11 cellular contexts compared by ENCODE assay signal in the genomic region with DNA sequence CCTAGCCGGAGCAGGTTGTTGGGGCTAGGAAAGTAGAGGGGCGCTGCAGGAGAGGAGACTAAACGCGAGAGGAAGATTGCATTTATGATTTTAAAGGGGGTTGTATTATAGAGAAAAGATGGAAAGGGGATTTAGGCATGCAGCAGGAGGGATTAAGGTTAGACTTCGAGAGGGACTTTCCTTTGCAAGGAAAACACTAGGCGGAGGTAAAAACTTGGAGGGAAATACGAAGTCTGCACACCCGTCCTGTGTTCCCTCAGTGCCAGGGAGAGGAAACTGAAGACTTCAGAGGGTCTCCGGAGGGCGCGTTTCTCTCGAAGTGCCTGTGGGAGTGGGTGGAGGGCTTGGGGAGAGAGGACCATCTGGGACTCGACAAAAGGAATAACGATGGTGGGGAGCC. TPM values are rescaled to one million over a fixed set of nuclear protein-coding genes. Genes with fewer than 3 reads are reported as not detected.
DNase-seq lines count a peak whose midpoint lies in the region; ATAC-seq and TF ChIP-seq lines count a peak whose summit lies in the region.
"Had no signal": no experiment of that assay in that cellular context is flagged by ENCODE, and none has a peak within 500 bp of the region (broad histone marks: within the 10 kb centered on the region; RNA-seq: fewer than 3 reads in every experiment).

No MANE protein-coding gene starts in this region.

- H3K18ac ChIP-seq in mesenchymal stem cell (ENCODE audit: low read depth in 1 of 2, low read length in 2 of 2), result no peak overlapping the region

- no peak overlapping the region for H3K14ac ChIP-seq in mesenchymal stem cell (ENCODE audit: low read length in 2 of 2)

- ATAC-seq in HG02610 (IDR thresholded peaks at IDR 0.05; ENCODE audit: unreplicated experiment), result no peak
- no peak for ATAC-seq in GM19395 (IDR thresholded peaks at IDR 0.05; ENCODE audit: unreplicated experiment)

- no peak for DNase-seq in activated CD4-positive, alpha-beta T cell treated with anti-CD3 and anti-CD28 coated beads, Interleukin-2, amount 10 ng/mL, durations not matched to agents 7 days and 5 days
- DNase-seq in activated CD4-positive, alpha-beta T cell treated with anti-CD3 and anti-CD28 coated beads for 48 hours, result no peak
- DNase-seq in ascending aorta (ENCODE audit: low spot score in 2 of 2), result no peak
- no peak for DNase-seq in mesenchymal stem cell
- no peak for DNase-seq in ureter (ENCODE audit: low spot score)
- DNase-seq: PC-9 had no signal

- no peak overlapping the region for H4K91ac ChIP-seq in mesenchymal stem cell (ENCODE audit: low read length)

- 27% methylated on average over 14 of the region's 14 CpGs for WGBS in mesenchymal stem cell

- H3K27ac ChIP-seq in ascending aorta, result peak overlapping the region in 1 of 2 donors; percentile 9
- H3K27ac ChIP-seq in mesenchymal stem cell (ENCODE audit: low read length, poor library complexity, severe bottlenecking), result no peak overlapping the region
- peak overlapping the region; percentile 82 for H3K27ac ChIP-seq in stomach smooth muscle (ENCODE audit: low read length)
- H3K27ac ChIP-seq: PC-9 had no signal

- peaks cover 7% of the 10 kb centered on the region for H3K4me1 Mint-ChIP-seq in activated CD4-positive, alpha-beta T cell treated with anti-CD3 and anti-CD28 coated beads, Interleukin-2, amount 10 ng/mL, durations not matched to agents 7 days and 5 days

- POLR2A ChIA-PET in activated CD4-positive, alpha-beta T cell treated with anti-CD3 and anti-CD28 coated beads, Interleukin-2, amount 10 ng/mL, durations not matched to agents 7 days and 5 days (lab: Charles Lee), result no interaction called here

- H3K23ac ChIP-seq in mesenchymal stem cell (ENCODE audit: low read length in 2 of 2), result no peak overlapping the region

- H4K8ac ChIP-seq in mesenchymal stem cell (ENCODE audit: low read length), result no peak overlapping the region

- H3K36me3 Mint-ChIP-seq in activated CD4-positive, alpha-beta T cell treated with anti-CD3 and anti-CD28 coated beads, Interleukin-2, amount 10 ng/mL, durations not matched to agents 7 days and 5 days (ENCODE audit: low read depth), result no peaks in the 10 kb centered on the region

- H3K4me3 Mint-ChIP-seq in activated CD4-positive, alpha-beta T cell treated with anti-CD3 and anti-CD28 coated beads, Interleukin-2, amount 10 ng/mL, durations not matched to agents 7 days and 5 days, result peak overlapping the region; percentile 3

- H2BK5ac ChIP-seq in mesenchymal stem cell (ENCODE audit: low read depth, low read length, poor library complexity, severe bottlenecking), result no peak overlapping the region

- H2AK5ac ChIP-seq in mesenchymal stem cell (ENCODE audit: low read length, severe bottlenecking), result no peak overlapping the region

- H3K4me1 ChIP-seq in ascending aorta, result peaks cover 4 to 10% of the 10 kb centered on the region in 2 donors
- H3K4me1 ChIP-seq in mesenchymal stem cell (ENCODE audit: control insufficient read depth, insufficient read depth, low read depth, low read length), result peaks cover 35% of the 10 kb centered on the region
- peaks cover 65% of the 10 kb centered on the region for H3K4me1 ChIP-seq in stomach smooth muscle (ENCODE audit: control insufficient read depth, insufficient read depth, low read length)

- H3K4ac ChIP-seq in mesenchymal stem cell (ENCODE audit: low read depth in 1 of 2, low read length in 2 of 2), result no peak overlapping the region

- H2AFZ ChIP-seq in mesenchymal stem cell (ENCODE audit: low read depth, low read length), result no peak overlapping the region
- H2AFZ ChIP-seq: PC-9 had no signal

- no peak overlapping the region for H2BK15ac ChIP-seq in mesenchymal stem cell (ENCODE audit: low read depth, poor library complexity, severe bottlenecking)

- H3K27me3 Mint-ChIP-seq in activated CD4-positive, alpha-beta T cell treated with anti-CD3 and anti-CD28 coated beads, Interleukin-2, amount 10 ng/mL, durations not matched to agents 7 days and 5 days, result peaks cover 67% of the 10 kb centered on the region

- H3K27me3 ChIP-seq in ascending aorta (no peaks in the 10 kb centered on the region), mesenchymal stem cell (ENCODE audit: control insufficient read depth in 1 of 2, insufficient read depth in 1 of 2, low read length in 2 of 2) (peaks cover 51 to 57% of the 10 kb centered on the region in 2 experiments), stomach smooth muscle (ENCODE audit: control insufficient read depth in 1 of 2, insufficient read depth in 2 of 2, low read length in 2 of 2) (no peaks in the 10 kb centered on the region)

- H3K9me3 ChIP-seq in ascending aorta, result no peaks in the 10 kb centered on the region
- no peaks in the 10 kb centered on the region for H3K9me3 ChIP-seq in mesenchymal stem cell (ENCODE audit: control insufficient read depth, low read length)
- H3K9me3 ChIP-seq in stomach smooth muscle (ENCODE audit: control insufficient read depth in 2 of 2, low read length in 2 of 2), result no peaks in the 10 kb centered on the region

- H3K9me3 Mint-ChIP-seq in activated CD4-positive, alpha-beta T cell treated with anti-CD3 and anti-CD28 coated beads, Interleukin-2, amount 10 ng/mL, durations not matched to agents 7 days and 5 days, result no peaks in the 10 kb centered on the region

- CTCF ChIA-PET in activated CD4-positive, alpha-beta T cell treated with anti-CD3 and anti-CD28 coated beads, Interleukin-2, amount 10 ng/mL, durations not matched to agents 7 days and 5 days (lab: Charles Lee), result no interaction called here

- H2BK120ac ChIP-seq in mesenchymal stem cell (ENCODE audit: low read depth, low read length), result no peak overlapping the region

- H3K4me2 ChIP-seq in mesenchymal stem cell (ENCODE audit: low read length, poor library complexity, severe bottlenecking), result peak overlapping the region; percentile 73
- H3K4me2 ChIP-seq: PC-9 had no signal

- no peak overlapping the region for H3K9ac ChIP-seq in mesenchymal stem cell (ENCODE audit: low read length)
- peak overlapping the region; percentile 27 to 36 for H3K9ac ChIP-seq in stomach smooth muscle (ENCODE audit: low read length in 2 of 2)

- no peaks in the 10 kb centered on the region for H3K79me1 ChIP-seq in mesenchymal stem cell (replicated peaks; ENCODE audit: low read length, poor library complexity, severe bottlenecking)

- no peak overlapping the region for H2BK12ac ChIP-seq in mesenchymal stem cell (ENCODE audit: low read length in 2 of 2)

- intact Hi-C loops in ascending aorta (cut with DNase I), result no loop called here

- H3K4me3 ChIP-seq in ascending aorta (peak overlapping the region; percentile 73 to 86), mesenchymal stem cell (ENCODE audit: insufficient read depth in 1 of 2, low read depth in 1 of 2, low read length in 2 of 2) (peak overlapping the region; percentile 64 to 65), stomach smooth muscle (ENCODE audit: low read length in 2 of 2) (peak overlapping the region; percentile 48 to 66)
- H3K4me3 ChIP-seq: PC-9 had no signal

- TF ChIP-seq CTCF in ascending aorta (IDR thresholded peaks at IDR 0.05), result no peak

- H3K36me3 ChIP-seq in ascending aorta (no peaks in the 10 kb centered on the region), mesenchymal stem cell (ENCODE audit: control insufficient read depth in 1 of 2, insufficient read depth in 2 of 2, low read depth in 1 of 2, low read length in 2 of 2) (no peaks in the 10 kb centered on the region), stomach smooth muscle (ENCODE audit: control insufficient read depth in 2 of 2, insufficient read depth in 2 of 2, low read length in 2 of 2) (peaks cover 0 to 2% of the 10 kb centered on the region in 2 donors)

- no peak overlapping the region for H3K27ac Mint-ChIP-seq in activated CD4-positive, alpha-beta T cell treated with anti-CD3 and anti-CD28 coated beads, Interleukin-2, amount 10 ng/mL, durations not matched to agents 7 days and 5 days

RNA-seq across cellular contexts. Expression of a gene that starts 0.4 kb away (rescaled TPM):
- total RNA-seq in activated CD4-positive, alpha-beta T cell treated with anti-CD3 and anti-CD28 coated beads, Interleukin-2, amount 10 ng/mL, durations not matched to agents 7 days and 5 days, result not detected
- 28.7 TPM for total RNA-seq in ascending aorta
- not detected for polyA plus RNA-seq in mesenchymal stem cell (2013, experiment 1 of 2)
- not detected for polyA plus RNA-seq in mesenchymal stem cell (2013, experiment 2 of 2)
- 1.1 TPM for total RNA-seq in ureter
- total RNA-seq: activated CD8-positive, alpha-beta memory T cell treated with anti-CD3 and anti-CD28 coated beads for 36 hours; PC-9 had no signal
- polyA plus RNA-seq: AG04450 had no signal

RNA-seq across cellular contexts. Expression of a gene that starts 39.5 kb away (rescaled TPM):
- total RNA-seq in activated CD4-positive, alpha-beta T cell treated with anti-CD3 and anti-CD28 coated beads, Interleukin-2, amount 10 ng/mL, durations not matched to agents 7 days and 5 days, result 10 to 100 TPM; 21.4 to 21.7 TPM
- 82.1 TPM for total RNA-seq in ascending aorta
- not detected for polyA plus RNA-seq in mesenchymal stem cell (2013, experiment 1 of 2)
- not detected for polyA plus RNA-seq in mesenchymal stem cell (2013, experiment 2 of 2)
- total RNA-seq in ureter, result 5.5 TPM
- total RNA-seq: PC-9 had no signal
- polyA plus RNA-seq: AG04450 had no signal

RNA-seq across cellular contexts. Expression of a gene that starts 45.8 kb away (rescaled TPM):
- not detected for total RNA-seq in activated CD4-positive, alpha-beta T cell treated with anti-CD3 and anti-CD28 coated beads, Interleukin-2, amount 10 ng/mL, durations not matched to agents 7 days and 5 days
- total RNA-seq in ascending aorta (not detected), ureter (not detected)
- polyA plus RNA-seq in mesenchymal stem cell (2013, experiment 1 of 2), result not detected
- not detected for polyA plus RNA-seq in mesenchymal stem cell (2013, experiment 2 of 2)
- total RNA-seq: activated CD8-positive, alpha-beta memory T cell treated with anti-CD3 and anti-CD28 coated beads for 36 hours; PC-9 had no signal
- polyA plus RNA-seq: AG04450 had no signal

RNA-seq across cellular contexts. Expression of a gene that starts 59.3 kb away (rescaled TPM):
- not detected for total RNA-seq in activated CD4-positive, alpha-beta T cell treated with anti-CD3 and anti-CD28 coated beads, Interleukin-2, amount 10 ng/mL, durations not matched to agents 7 days and 5 days
- not detected for total RNA-seq in ascending aorta
- not detected for polyA plus RNA-seq in mesenchymal stem cell (2013, experiment 1 of 2)
- polyA plus RNA-seq in mesenchymal stem cell (2013, experiment 2 of 2), result not detected
- not detected for total RNA-seq in ureter
- total RNA-seq: activated CD8-positive, alpha-beta memory T cell treated with anti-CD3 and anti-CD28 coated beads for 36 hours; PC-9 had no signal
- polyA plus RNA-seq: AG04450 had no signal

Comparison
In these comparisons a context has a peak if more than half of its experiments do, and no peak if none do; other contexts are left out.
1. RNA of a gene that starts 0.4 kb away (total RNA-seq): 28.7 TPM in ascending aorta (single experiment); 1.1 TPM in ureter (single experiment) and not detected in activated CD4-positive, alpha-beta T cell treated with anti-CD3 and anti-CD28 coated beads, Interleukin-2, amount 10 ng/mL, durations not matched to agents 7 days and 5 days; every median in the first group is over 10 times any median in the second.
2. Peak in every context shown above with its lines, with median percentiles within 50 percentile points of each other: H3K4me3 ChIP-seq.